Comparison of ENCODE assay signal across 34 cellular contexts in genomic region chr12:80168936-80169335, GRCh38.
"Had no signal": no experiment of that assay in that cellular context is flagged by ENCODE, and none has a peak within 500 bp of the region (broad histone marks: within the 10 kb centered on the region; RNA-seq: fewer than 3 reads in every experiment).

No MANE protein-coding gene starts in this region.

- H3K4me3 Mint-ChIP-seq: activated CD4-positive, alpha-beta memory T cell treated with anti-CD3 and anti-CD28 coated beads, Interleukin-2, amount 10 ng/mL, durations not matched to agents 7 days and 5 days; activated naive CD4-positive, alpha-beta T cell treated with anti-CD3 and anti-CD28 coated beads for 36 hours; T-cell; WTC11 had no signal

- H3K27me3 ChIP-seq: brain microvascular endothelial cell, colonic mucosa had no signal

- DNase-seq: activated CD4-positive, alpha-beta memory T cell treated with anti-CD3 and anti-CD28 coated beads, Interleukin-2, amount 10 ng/mL, durations not matched to agents 7 days and 5 days; activated CD4-positive, alpha-beta T cell treated with anti-CD3 and anti-CD28 coated beads for 48 hours; activated CD8-positive, alpha-beta memory T cell treated with anti-CD3 and anti-CD28 coated beads, Interleukin-2, amount 50 U/mL, for 4 hours; activated gamma-delta T cell; activated naive CD4-positive, alpha-beta T cell treated with anti-CD3 and anti-CD28 coated beads for 36 hours; activated T-cell treated with anti-CD3 and anti-CD28 coated beads, Interleukin-2, amount 50 U/mL, for 48 hours; amniotic stem cell; aorta; brain microvascular endothelial cell; central memory CD4-positive, alpha-beta T cell; colonic mucosa; MM.1S; MV-4-11; NCI-H1092; NCI-H1436 treated with DMSO at 0.1 percent for 48 hours; NCI-H1694 treated with DMSO at 0.1 percent for 48 hours; NCI-H2029; NCI-H345; NCI-H510A; NCI-H526; NCI-H748 treated with DMSO at 0.1 percent for 48 hours; NK-92 treated with Interleukin-12 subunit alpha and Interleukin-12 subunit beta, amount 100 ng/mL, for 24 hours; PC-9; SIG-M5; T-cell had no signal

- H3K9me3 Mint-ChIP-seq: activated naive CD4-positive, alpha-beta T cell treated with anti-CD3 and anti-CD28 coated beads for 36 hours; activated naive CD4-positive, alpha-beta T cell treated with anti-CD3 and anti-CD28 coated beads, Interleukin-2, amount 50 U/mL, for 72 hours had no signal

- H3K4me3 ChIP-seq: colonic mucosa, PC-9 had no signal

- FAIRE-seq: RCC 7860, TTC549 had no signal

- H3K36me3 ChIP-seq: brain microvascular endothelial cell, colonic mucosa had no signal

- H3K27ac Mint-ChIP-seq: activated CD4-positive, alpha-beta memory T cell treated with anti-CD3 and anti-CD28 coated beads, Interleukin-2, amount 10 ng/mL, durations not matched to agents 7 days and 5 days; activated naive CD4-positive, alpha-beta T cell treated with anti-CD3 and anti-CD28 coated beads for 36 hours; activated naive CD4-positive, alpha-beta T cell treated with anti-CD3 and anti-CD28 coated beads, Interleukin-2, amount 50 U/mL, for 72 hours; T-cell; WTC11 had no signal

- H3K9me3 ChIP-seq: colonic mucosa had no signal

- H3K4me2 ChIP-seq: KMS-11, PC-9 had no signal

- ATAC-seq: activated CD4-positive, CD25-positive, alpha-beta regulatory T cell treated with anti-CD3 and anti-CD28 coated beads, Interleukin-2, amount 50 U/mL, for 24 hours; Right ventricle myocardium inferior; SK-N-SH treated with all-trans-retinoic acid at 6 μM for 48 hours; T-cell; WTC11 had no signal

- H3K36me3 Mint-ChIP-seq: activated naive CD4-positive, alpha-beta T cell treated with anti-CD3 and anti-CD28 coated beads, Interleukin-2, amount 50 U/mL, for 72 hours; T-cell; WTC11 had no signal

- H3K4me1 ChIP-seq: colonic mucosa had no signal

- H3K27ac ChIP-seq: brain microvascular endothelial cell, colonic mucosa, KMS-11, PC-9, RWPE1 had no signal
